Comparison of ENCODE assay signal across 30 cellular contexts in genomic region chrX:134210465-134210864, GRCh38. TPM values are rescaled to one million over a fixed set of nuclear protein-coding genes. Genes with fewer than 3 reads are reported as not detected.
"Had no signal": no experiment of that assay in that cellular context is flagged by ENCODE, and none has a peak within 500 bp of the region (broad histone marks: within the 10 kb centered on the region; RNA-seq: fewer than 3 reads in every experiment).

No MANE protein-coding gene starts in this region.

- H3K27me3 ChIP-seq: colonic mucosa, esophagus squamous epithelium, gastrocnemius medialis, left lung had no signal

- FAIRE-seq: endometrium, islet of Langerhans, keratinocyte had no signal

- ATAC-seq: effector memory CD8-positive, alpha-beta T cell; esophagus mucosa; gastrocnemius medialis; heart right ventricle; left cardiac atrium; left lung; left ventricle myocardium superior; lower lobe of right lung; naive thymus-derived CD4-positive, alpha-beta T cell had no signal

- H3K4me1 ChIP-seq: colonic mucosa, esophagus squamous epithelium, gastrocnemius medialis, heart right ventricle, left lung, lower lobe of right lung had no signal

- H3K9me3 ChIP-seq: esophagus squamous epithelium, gastrocnemius medialis, left lung, lower lobe of right lung had no signal

- H3K27ac ChIP-seq: colonic mucosa, epithelial cell of prostate, esophagus squamous epithelium, gastrocnemius medialis, heart right ventricle, left lung, lower lobe of right lung had no signal

- H3K27ac Mint-ChIP-seq: dendritic cell treated with granulocyte-macrophage colony-stimulating factor and Interleukin-4, amounts not matched to agents 40 ng/mL and 50 ng/mL, for 4 days; effector memory CD8-positive, alpha-beta T cell; endodermal cell; naive thymus-derived CD4-positive, alpha-beta T cell had no signal

- H3K27me3 Mint-ChIP-seq: dendritic cell treated with granulocyte-macrophage colony-stimulating factor and Interleukin-4, amounts not matched to agents 40 ng/mL and 50 ng/mL, for 4 days; effector memory CD8-positive, alpha-beta T cell had no signal

- DNase-seq: colonic mucosa; cortex of kidney; effector CD8-positive, alpha-beta T cell; effector memory CD8-positive, alpha-beta T cell; endodermal cell; erythroblast; esophagus squamous epithelium; foreskin fibroblast; foreskin melanocyte; gastrocnemius medialis; glutamatergic neuron; head of caudate nucleus; heart right ventricle; hippocampal formation; left cardiac atrium; left lung; left ventricle myocardium superior; lower lobe of right lung; mesenchymal stem cell; midbrain; naive thymus-derived CD4-positive, alpha-beta T cell had no signal

- H3K9me3 Mint-ChIP-seq: effector memory CD8-positive, alpha-beta T cell had no signal

- H3K36me3 ChIP-seq: colonic mucosa, esophagus squamous epithelium, gastrocnemius medialis, heart right ventricle, left lung, lower lobe of right lung had no signal

- H3K4me1 Mint-ChIP-seq: naive thymus-derived CD4-positive, alpha-beta T cell had no signal

- H3K4me3 ChIP-seq: colonic mucosa, esophagus squamous epithelium, gastrocnemius medialis, heart right ventricle, left lung, lower lobe of right lung had no signal

- H3K4me3 Mint-ChIP-seq: dendritic cell treated with granulocyte-macrophage colony-stimulating factor and Interleukin-4, amounts not matched to agents 40 ng/mL and 50 ng/mL, for 4 days; effector memory CD8-positive, alpha-beta T cell; endodermal cell; naive thymus-derived CD4-positive, alpha-beta T cell had no signal

RNA-seq across cellular contexts. Expression of gene CCDC160, which starts 26.5 kb away (rescaled TPM):
- total RNA-seq: colonic mucosa; dermis microvascular lymphatic vessel endothelial cell; heart right ventricle; left cardiac atrium; left ventricle myocardium superior; lung microvascular endothelial cell; mononuclear cell; naive thymus-derived CD4-positive, alpha-beta T cell had no signal
- polyA plus RNA-seq: heart right ventricle; keratinocyte; naive thymus-derived CD4-positive, alpha-beta T cell had no signal
